11 cellular contexts compared by ENCODE assay signal in the genomic region with DNA sequence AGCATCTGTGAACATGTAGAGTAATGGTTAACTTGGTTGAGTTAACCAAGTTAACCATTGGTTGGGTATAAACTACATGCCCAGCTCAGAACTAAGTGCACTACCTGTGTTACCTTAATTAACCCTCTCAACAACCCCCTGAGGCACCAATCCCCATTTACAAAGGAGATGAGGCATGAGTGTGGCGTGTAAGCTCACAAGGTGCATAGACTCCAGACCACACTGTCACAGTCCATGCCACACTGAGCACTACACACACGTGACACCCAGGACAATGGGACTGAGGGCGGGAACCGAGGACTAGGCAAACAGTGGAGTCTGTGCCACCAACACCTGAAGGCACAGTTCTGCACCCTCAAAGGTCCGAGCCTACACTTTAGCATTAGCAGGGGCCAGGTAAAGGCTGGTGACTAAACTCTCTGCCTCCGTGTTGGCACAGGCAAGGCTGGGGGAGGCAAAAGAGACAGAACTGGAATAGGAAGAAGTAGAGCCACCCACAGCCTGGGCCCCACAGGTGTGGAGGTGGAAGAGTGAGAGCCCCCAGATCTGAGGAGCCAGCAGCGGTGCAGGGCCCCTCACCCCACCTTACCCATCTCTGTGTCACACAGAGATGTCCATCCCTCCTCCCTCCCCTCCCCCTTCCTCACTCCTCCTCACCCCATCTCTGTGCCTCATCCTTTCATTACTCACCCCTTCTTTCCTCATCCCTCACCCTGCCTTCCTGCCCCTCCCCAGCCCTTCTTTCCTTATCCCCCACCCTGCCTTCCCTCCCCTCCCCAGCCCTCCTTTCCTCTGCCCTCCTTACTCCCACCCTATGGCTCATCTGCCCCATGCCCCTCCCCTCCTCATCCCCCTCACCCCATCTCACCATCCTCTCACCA. TPM values are rescaled to one million over a fixed set of nuclear protein-coding genes. Genes with fewer than 3 reads are reported as not detected.
DNase-seq lines count a peak whose midpoint lies in the region; ATAC-seq and TF ChIP-seq lines count a peak whose summit lies in the region.
"Had no signal": no experiment of that assay in that cellular context is flagged by ENCODE, and none has a peak within 500 bp of the region (broad histone marks: within the 10 kb centered on the region; RNA-seq: fewer than 3 reads in every experiment).

No MANE protein-coding gene starts in this region.

- H3K4me3 ChIP-seq in mesodermal cell (ENCODE audit: extremely low read depth, insufficient read depth, low read length, poor library complexity, severe bottlenecking) (no peak overlapping the region), mesenchymal stem cell (ENCODE audit: insufficient read depth in 1 of 2, low read depth in 1 of 2, low read length in 2 of 2) (no peak overlapping the region)
- H3K4me3 ChIP-seq: body of pancreas had no signal

- H4K91ac ChIP-seq in mesenchymal stem cell (ENCODE audit: low read length), result no peak overlapping the region

- no peak overlapping the region for H2BK15ac ChIP-seq in mesenchymal stem cell (ENCODE audit: low read depth, poor library complexity, severe bottlenecking)

- peaks cover 13% of the 10 kb centered on the region for H3K79me1 ChIP-seq in mesenchymal stem cell (replicated peaks; ENCODE audit: low read length, poor library complexity, severe bottlenecking)

- WGBS in mesodermal cell (ENCODE audit: insufficient coverage in 2 of 2), 2 experiments, result 90 to 95% methylated on average over 5 to 7 of the region's 7 CpGs
- WGBS in mesenchymal stem cell, result 93% methylated on average over 7 of the region's 7 CpGs

- H3K4me1 ChIP-seq in mesodermal cell (ENCODE audit: control insufficient read depth, insufficient read depth, low read length, poor library complexity, severe bottlenecking) (peaks cover 28% of the 10 kb centered on the region), mesenchymal stem cell (ENCODE audit: control insufficient read depth, insufficient read depth, low read depth, low read length) (peaks cover 35% of the 10 kb centered on the region)

- no peak for DNase-seq in CD4-positive, alpha-beta T cell
- DNase-seq in DMS79 treated with DMSO at 0.1 percent for 48 hours (lab: John Stamatoyannopoulos, UW) (peak; percentile 87), mesenchymal stem cell (no peak), EL (no peak)

- H3K36me3 ChIP-seq in mesodermal cell (ENCODE audit: control insufficient read depth, insufficient read depth, low read length) (no peaks in the 10 kb centered on the region), mesenchymal stem cell (ENCODE audit: control insufficient read depth in 1 of 2, insufficient read depth in 2 of 2, low read depth in 1 of 2, low read length in 2 of 2) (no peaks in the 10 kb centered on the region)
- H3K36me3 ChIP-seq: gastrocnemius medialis, lower lobe of right lung, thyroid gland had no signal

- ATAC-seq in CD4-positive, alpha-beta T cell (ENCODE audit: poor library complexity), result no peak
- no peak for ATAC-seq in HG02884 (IDR thresholded peaks at IDR 0.05; ENCODE audit: unreplicated experiment)
- ATAC-seq: body of pancreas, gastrocnemius medialis had no signal

- peak overlapping the region; percentile 84 for H3K27ac Mint-ChIP-seq in CD4-positive, alpha-beta T cell
- peak overlapping the region; percentile 31 for H3K27ac Mint-ChIP-seq in activated naive CD8-positive, alpha-beta T cell

- no peak overlapping the region for H3K4me2 ChIP-seq in mesenchymal stem cell (ENCODE audit: low read length, poor library complexity, severe bottlenecking)

- no peaks in the 10 kb centered on the region for H3K27me3 Mint-ChIP-seq in CD4-positive, alpha-beta T cell
- no peaks in the 10 kb centered on the region for H3K27me3 Mint-ChIP-seq in activated naive CD8-positive, alpha-beta T cell

- H4K8ac ChIP-seq in mesenchymal stem cell (ENCODE audit: low read length), result no peak overlapping the region

- H3K36me3 Mint-ChIP-seq in CD4-positive, alpha-beta T cell (ENCODE audit: low read depth), result no peaks in the 10 kb centered on the region
- H3K36me3 Mint-ChIP-seq in activated naive CD8-positive, alpha-beta T cell, result no peaks in the 10 kb centered on the region

- H3K4me3 Mint-ChIP-seq in CD4-positive, alpha-beta T cell, result peak overlapping the region; percentile 63
- H3K4me3 Mint-ChIP-seq in activated naive CD8-positive, alpha-beta T cell, result peak overlapping the region; percentile 42

- no peak overlapping the region for H2BK5ac ChIP-seq in mesenchymal stem cell (ENCODE audit: low read depth, low read length, poor library complexity, severe bottlenecking)

- POLR2A ChIA-PET in CD4-positive, alpha-beta T cell (lab: Charles Lee), result no interaction called here

- CTCF ChIA-PET in CD4-positive, alpha-beta T cell (lab: Charles Lee), result interaction anchor here (1.3 kb wide), 1 partner anchor 109 kb away, joined by 3 read pairs; a partner anchor contains a TSS

- no peak overlapping the region for H2BK120ac ChIP-seq in mesenchymal stem cell (ENCODE audit: low read depth, low read length)

- no peak overlapping the region for H2AFZ ChIP-seq in mesenchymal stem cell (ENCODE audit: low read depth, low read length)

- H2AK5ac ChIP-seq in mesenchymal stem cell (ENCODE audit: low read length, severe bottlenecking), result no peak overlapping the region

- H3K9me3 Mint-ChIP-seq in CD4-positive, alpha-beta T cell, result no peaks in the 10 kb centered on the region
- no peaks in the 10 kb centered on the region for H3K9me3 Mint-ChIP-seq in activated naive CD8-positive, alpha-beta T cell (ENCODE audit: low read depth)

- no peak overlapping the region for H3K9ac ChIP-seq in mesenchymal stem cell (ENCODE audit: low read length)

- no peak overlapping the region for H3K14ac ChIP-seq in mesenchymal stem cell (ENCODE audit: low read length in 2 of 2)

- peak overlapping the region; percentile 58 for H3K27ac ChIP-seq in CD4-positive, alpha-beta T cell (ENCODE audit: low read depth, low read length)
- H3K27ac ChIP-seq in mesodermal cell (ENCODE audit: low read depth, low read length, severe bottlenecking), result peak overlapping the region; percentile 59
- no peak overlapping the region for H3K27ac ChIP-seq in mesenchymal stem cell (ENCODE audit: low read length, poor library complexity, severe bottlenecking)
- H3K27ac ChIP-seq: body of pancreas, lower lobe of right lung had no signal

- peaks cover 70% of the 10 kb centered on the region for H3K4me1 Mint-ChIP-seq in CD4-positive, alpha-beta T cell (ENCODE audit: low read depth)
- peaks cover 72% of the 10 kb centered on the region for H3K4me1 Mint-ChIP-seq in activated naive CD8-positive, alpha-beta T cell (ENCODE audit: low read depth)

- TF ChIP-seq CTCF in CD4-positive, alpha-beta T cell (IDR thresholded peaks at IDR 0.05), result no peak

- no peak overlapping the region for H3K23ac ChIP-seq in mesenchymal stem cell (ENCODE audit: low read length in 2 of 2)

- no peaks in the 10 kb centered on the region for H3K9me3 ChIP-seq in CD4-positive, alpha-beta T cell (ENCODE audit: control insufficient read depth, low read length)
- H3K9me3 ChIP-seq in mesodermal cell (ENCODE audit: control insufficient read depth, low read length) (no peaks in the 10 kb centered on the region), mesenchymal stem cell (ENCODE audit: control insufficient read depth, low read length) (no peaks in the 10 kb centered on the region)
- H3K9me3 ChIP-seq: body of pancreas, gastrocnemius medialis, lower lobe of right lung, thyroid gland had no signal

- no peak overlapping the region for H3K4ac ChIP-seq in mesenchymal stem cell (ENCODE audit: low read depth in 1 of 2, low read length in 2 of 2)

- no peak overlapping the region for H3K18ac ChIP-seq in mesenchymal stem cell (ENCODE audit: low read depth in 1 of 2, low read length in 2 of 2)

- no peak overlapping the region for H2BK12ac ChIP-seq in mesenchymal stem cell (ENCODE audit: low read length in 2 of 2)

- intact Hi-C loops in CD4-positive, alpha-beta T cell (cut with DNase I, micrococcal nuclease), result loop anchor here (2.0 to 10.0 kb wide), 8 partner anchors 85 to 747 kb away; a partner anchor contains a TSS

- H3K27me3 ChIP-seq in CD4-positive, alpha-beta T cell (ENCODE audit: control insufficient read depth, insufficient read depth, low read length), result no peaks in the 10 kb centered on the region
- H3K27me3 ChIP-seq in mesenchymal stem cell (ENCODE audit: control insufficient read depth in 1 of 2, insufficient read depth in 1 of 2, low read length in 2 of 2), result peaks cover 12 to 15% of the 10 kb centered on the region in 2 experiments
- H3K27me3 ChIP-seq: body of pancreas, gastrocnemius medialis, thyroid gland had no signal

RNA-seq across cellular contexts. Expression of a gene that starts 2.1 kb away (rescaled TPM):
- 1 to 10 TPM; 2.7 to 2.8 TPM for total RNA-seq in CD4-positive, alpha-beta T cell
- 53.0 TPM for polyA plus RNA-seq in mesodermal cell (2013, experiment 1 of 2)
- 42.1 TPM for polyA plus RNA-seq in mesodermal cell (2013, experiment 2 of 2)
- 18.0 TPM for polyA plus RNA-seq in mesenchymal stem cell (2013, experiment 1 of 2)
- 17.9 TPM for polyA plus RNA-seq in mesenchymal stem cell (2013, experiment 2 of 2)

RNA-seq across cellular contexts. Expression of a gene that starts 29.3 kb away (rescaled TPM):
- total RNA-seq in CD4-positive, alpha-beta T cell, result not detected
- 1.3 TPM for polyA plus RNA-seq in mesodermal cell (2013, experiment 1 of 2)
- polyA plus RNA-seq in mesodermal cell (2013, experiment 2 of 2), result 1.3 TPM
- 0.03 TPM for polyA plus RNA-seq in mesenchymal stem cell (2013, experiment 1 of 2)
- 0.01 TPM for polyA plus RNA-seq in mesenchymal stem cell (2013, experiment 2 of 2)
